ENCODE assay signal across 12 cellular contexts in the genomic region with DNA sequence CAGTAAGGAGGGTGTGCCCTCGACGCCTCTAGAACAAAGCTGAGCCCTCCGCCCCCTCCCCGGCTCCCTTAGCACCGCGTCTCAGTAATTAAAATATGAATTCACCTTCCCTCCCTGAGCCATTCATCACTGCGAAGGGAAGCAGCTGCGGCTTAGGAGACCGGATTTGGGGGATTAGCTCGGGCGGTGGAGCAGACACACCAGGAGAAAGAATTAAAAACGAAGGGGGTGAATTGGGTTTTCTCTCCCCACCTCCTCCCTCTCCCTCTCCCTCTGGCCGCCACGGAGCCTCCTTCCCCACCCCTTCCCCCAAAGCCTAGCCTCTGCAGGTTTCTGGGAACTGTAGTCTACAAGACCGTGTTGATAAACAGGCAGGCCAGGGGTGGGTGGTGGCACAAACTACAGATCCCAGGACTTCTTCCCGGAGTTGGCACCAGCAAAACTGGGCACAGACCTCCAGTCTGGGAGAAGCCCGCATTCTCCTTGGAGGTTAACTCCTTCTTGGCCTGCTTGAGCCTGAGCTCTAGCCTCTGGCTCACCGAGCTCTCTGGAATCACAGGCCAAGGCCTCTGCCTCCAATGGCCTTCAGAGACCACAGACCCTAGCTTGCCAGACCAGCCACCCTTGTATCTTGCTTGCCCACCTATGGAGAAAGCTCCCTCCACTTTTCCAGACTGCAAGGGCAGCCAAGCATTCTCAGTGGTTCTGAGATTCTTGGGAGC. TPM values are rescaled to one million over a fixed set of nuclear protein-coding genes. Genes with fewer than 3 reads are reported as not detected.
DNase-seq lines count a peak whose midpoint lies in the region; ATAC-seq and TF ChIP-seq lines count a peak whose summit lies in the region.
"Had no signal": no experiment of that assay in that cellular context is flagged by ENCODE, and none has a peak within 500 bp of the region (broad histone marks: within the 10 kb centered on the region; RNA-seq: fewer than 3 reads in every experiment).

No MANE protein-coding gene starts in this region.

- H3K4me3 Mint-ChIP-seq in neural crest cell, result peak overlapping the region; percentile 28
- no peak overlapping the region for H3K4me3 Mint-ChIP-seq in stimulated activated naive CD8-positive, alpha-beta T cell treated with anti-CD3 and anti-CD28 coated beads, Interleukin-15, amount 100 ng/mL, for 72 hours

- peak overlapping the region in 8 of 11 experiments; percentile 24 to 43 (median 28); a peak in 11 of 22 replicates for H3K4me2 ChIP-seq in BLaER1 treated with 17β-estradiol and CSF1 and Interleukin-3, amounts not matched to agents 10 nM and 100 nM

- no peak overlapping the region for H3K9ac ChIP-seq in BLaER1 treated with 17β-estradiol and CSF1 and Interleukin-3, amounts not matched to agents 10 nM and 100 nM

- no peak overlapping the region for H3K4me3 ChIP-seq in BLaER1 treated with 17β-estradiol and CSF1 and Interleukin-3, amounts not matched to agents 10 nM and 100 nM
- H3K4me3 ChIP-seq in esophagus squamous epithelium, result peak overlapping the region in 3 of 4 donors; percentile 12 to 46 (median 20)

- peaks cover 0 to 25% (median 12%) of the 10 kb centered on the region in 11 experiments; a peak in 13 of 22 replicates for H3K27me3 ChIP-seq in BLaER1 treated with 17β-estradiol and CSF1 and Interleukin-3, amounts not matched to agents 10 nM and 100 nM
- H3K27me3 ChIP-seq in esophagus squamous epithelium, result peaks cover 0 to 18% (median 0%) of the 10 kb centered on the region in 4 donors

- peaks cover 0 to 42% (median 0%) of the 10 kb centered on the region in 11 experiments; a peak in 5 of 22 replicates for H4K20me1 ChIP-seq in BLaER1 treated with 17β-estradiol and CSF1 and Interleukin-3, amounts not matched to agents 10 nM and 100 nM

- no peak for TF ChIP-seq CTCF in esophagus squamous epithelium (IDR thresholded peaks at IDR 0.05)
- no peak for TF ChIP-seq CTCF in neural crest cell (conservative IDR thresholded peaks at IDR 0.05)

- peaks cover 38 to 56% (median 52%) of the 10 kb centered on the region in 10 experiments for H3K4me1 ChIP-seq in BLaER1 treated with 17β-estradiol and CSF1 and Interleukin-3, amounts not matched to agents 10 nM and 100 nM
- H3K4me1 ChIP-seq in esophagus squamous epithelium, result peaks cover 29 to 86% (median 49%) of the 10 kb centered on the region in 3 donors

- DNase-seq in NCI-H2227 treated with DMSO at 0.1 percent for 48 hours (lab: John Stamatoyannopoulos, UW) (peak; percentile 60), esophagus squamous epithelium (lab: John Stamatoyannopoulos, UW) (no peak), neural crest cell (ENCODE audit: low read depth, low spot score) (no peak)
- no peak for DNase-seq in stimulated activated naive CD8-positive, alpha-beta T cell treated with anti-CD3 and anti-CD28 coated beads, Interleukin-15, amount 100 ng/mL, for 72 hours
- DNase-seq: kidney, NCI-H2171 had no signal

- no peak overlapping the region for H3K27ac ChIP-seq in BLaER1 treated with 17β-estradiol and CSF1 and Interleukin-3, amounts not matched to agents 10 nM and 100 nM
- H3K27ac ChIP-seq in esophagus squamous epithelium, result peak overlapping the region; percentile 11 to 46 (median 24)

- H3K9me3 Mint-ChIP-seq in neural crest cell, result no peaks in the 10 kb centered on the region
- H3K9me3 Mint-ChIP-seq in stimulated activated naive CD8-positive, alpha-beta T cell treated with anti-CD3 and anti-CD28 coated beads, Interleukin-15, amount 100 ng/mL, for 72 hours, result no peaks in the 10 kb centered on the region

- peaks cover 97% of the 10 kb centered on the region for H3K4me1 Mint-ChIP-seq in neural crest cell
- H3K4me1 Mint-ChIP-seq in stimulated activated naive CD8-positive, alpha-beta T cell treated with anti-CD3 and anti-CD28 coated beads, Interleukin-15, amount 100 ng/mL, for 72 hours, result peaks cover 35% of the 10 kb centered on the region

- ATAC-seq in HG03521 (IDR thresholded peaks at IDR 0.05; ENCODE audit: unreplicated experiment), result no peak
- ATAC-seq in stimulated activated naive CD8-positive, alpha-beta T cell treated with anti-CD3 and anti-CD28 coated beads, Interleukin-15, amount 100 ng/mL, for 72 hours, result no peak
- ATAC-seq in HG03439 (IDR thresholded peaks at IDR 0.05; ENCODE audit: unreplicated experiment), result no peak
- no peak for ATAC-seq in HG02623 (IDR thresholded peaks at IDR 0.05; ENCODE audit: unreplicated experiment)
- ATAC-seq: HCT116 had no signal

- WGBS in esophagus squamous epithelium, 2 donors, result 4 to 11% methylated on average over 10 to 12 of the region's 18 CpGs

- no peaks in the 10 kb centered on the region for H3K9me3 ChIP-seq in BLaER1 treated with 17β-estradiol and CSF1 and Interleukin-3, amounts not matched to agents 10 nM and 100 nM (replicated peaks in 1 of 11)
- no peaks in the 10 kb centered on the region for H3K9me3 ChIP-seq in esophagus squamous epithelium

- no peaks in the 10 kb centered on the region for H3K27me3 Mint-ChIP-seq in neural crest cell (ENCODE audit: low read depth)
- H3K27me3 Mint-ChIP-seq in stimulated activated naive CD8-positive, alpha-beta T cell treated with anti-CD3 and anti-CD28 coated beads, Interleukin-15, amount 100 ng/mL, for 72 hours, result peaks cover 13% of the 10 kb centered on the region

- no peaks in the 10 kb centered on the region for H3K36me3 Mint-ChIP-seq in neural crest cell (ENCODE audit: low read depth)
- H3K36me3 Mint-ChIP-seq: CD14-positive monocyte had no signal

- intact Hi-C loops in esophagus squamous epithelium (cut with DNase I), result no loop called here

- no peaks in the 10 kb centered on the region for H3K36me3 ChIP-seq in BLaER1 treated with 17β-estradiol and CSF1 and Interleukin-3, amounts not matched to agents 10 nM and 100 nM
- no peaks in the 10 kb centered on the region for H3K36me3 ChIP-seq in esophagus squamous epithelium

- H3K27ac Mint-ChIP-seq in neural crest cell (ENCODE audit: unreplicated experiment), result peak overlapping the region; percentile 62
- no peak overlapping the region for H3K27ac Mint-ChIP-seq in stimulated activated naive CD8-positive, alpha-beta T cell treated with anti-CD3 and anti-CD28 coated beads, Interleukin-15, amount 100 ng/mL, for 72 hours
- H3K27ac Mint-ChIP-seq: CD14-positive monocyte had no signal

- no peak for TF ChIP-seq POLR2A in esophagus squamous epithelium (IDR thresholded peaks at IDR 0.05)

RNA-seq across cellular contexts. Expression of gene BLACAT1, which starts 10.8 kb away (rescaled TPM):
- total RNA-seq in esophagus squamous epithelium (1 to 10 TPM in 2 of 4 donors, under 1 TPM in 2; 0.29 to 2.3 (median 0.99) TPM), neural crest cell (3.8 and 3.9 TPM in 2 replicates)

RNA-seq across cellular contexts. Expression of gene LEMD1, which starts 23.2 kb away (rescaled TPM):
- total RNA-seq in esophagus squamous epithelium, result 1 to 10 TPM in 3 of 4 donors, not detected in 1; 1.1 to 1.4 (median 1.3) TPM
- total RNA-seq in neural crest cell, result 10.2 and 10.7 TPM in 2 replicates

RNA-seq across cellular contexts. Expression of gene CDK18, which starts 59.4 kb away (rescaled TPM):
- total RNA-seq in esophagus squamous epithelium (10 to 100 TPM in 1 of 4 donors, 1 to 10 TPM in 3; 2.5 to 10.7 (median 6.3) TPM), neural crest cell (26.4 and 30.8 TPM in 2 replicates)

Comparison
In these comparisons a context has a peak if more than half of its experiments do, and no peak if none do; other contexts are left out.
1. H3K27ac ChIP-seq: peak in esophagus squamous epithelium (4 of 4); none in BLaER1 treated with 17β-estradiol and CSF1 and Interleukin-3, amounts not matched to agents 10 nM and 100 nM (0 of 11).
2. H3K4me3 ChIP-seq: peak in esophagus squamous epithelium (3 of 4); none in BLaER1 treated with 17β-estradiol and CSF1 and Interleukin-3, amounts not matched to agents 10 nM and 100 nM (0 of 10).